8 cellular contexts compared by ENCODE assay signal in genomic region chr10:78028438-78029293, GRCh38. TPM values are rescaled to one million over a fixed set of nuclear protein-coding genes. Genes with fewer than 3 reads are reported as not detected.
DNase-seq lines count a peak whose midpoint lies in the region; ATAC-seq, FAIRE-seq and TF ChIP-seq lines count a peak whose summit lies in the region.

No MANE protein-coding gene starts in this region.

- no peak overlapping the region for H2BK15ac ChIP-seq in mesendoderm (replicated peaks; ENCODE audit: low read depth)

- no peak overlapping the region for H3K23ac ChIP-seq in mesendoderm (ENCODE audit: low read length)

- peak overlapping the region; percentile 92 for H3K4me3 ChIP-seq in CD8-positive, alpha-beta T cell (ENCODE audit: low read depth, low read length)
- H3K4me3 ChIP-seq in GM23338 = peak overlapping the region; percentile 87
- H3K4me3 ChIP-seq in RWPE2 (ENCODE audit: severe bottlenecking) = peak overlapping the region; percentile 93
- peak overlapping the region; percentile 61 to 100 (median 94) for H3K4me3 ChIP-seq in dorsolateral prefrontal cortex
- H3K4me3 ChIP-seq in mesendoderm (ENCODE audit: low read length) = peak overlapping the region; percentile 81

- no peaks in the 10 kb centered on the region for H3K9me3 Mint-ChIP-seq in CD8-positive, alpha-beta T cell
- H3K9me3 Mint-ChIP-seq in GM23338 = no peaks in the 10 kb centered on the region

- peak overlapping the region; percentile 98 for H3K56ac ChIP-seq in mesendoderm (ENCODE audit: low read length)

- H3K27ac Mint-ChIP-seq in CD8-positive, alpha-beta T cell = peak overlapping the region; percentile 95
- peak overlapping the region; percentile 94 for H3K27ac Mint-ChIP-seq in GM23338

- no CpG with 5 or more reads among the region's 36 CpGs for WGBS in mesendoderm (ENCODE audit: extremely low coverage, insufficient coverage, low lambda C conversion rate)

- peak in 6 of 7 experiments; percentile 5 to 51 (median 26) for DNase-seq in CD8-positive, alpha-beta T cell
- peak; percentile 53 for DNase-seq in GM23338 (ENCODE audit: low spot score)
- DNase-seq in RWPE2 (ENCODE audit: low spot score) = no peak
- no peak for DNase-seq in dorsolateral prefrontal cortex
- no peak for DNase-seq in mesendoderm
- DNase-seq in urothelium cell line (ENCODE audit: low spot score) = peak; percentile 23
- DNase-seq in NCI-H69 (lab: John Stamatoyannopoulos, UW) = no peak
- no peak for DNase-seq in HTR-8/SVneo (ENCODE audit: insufficient read length, low spot score)

- no peak overlapping the region for H2AK5ac ChIP-seq in mesendoderm (ENCODE audit: low read length)

- CTCF ChIA-PET in CD8-positive, alpha-beta T cell (lab: Charles Lee) = interaction anchor here (1.1 kb wide), 1 partner anchor 18 kb away, joined by 5 read pairs; no protein-coding TSS in a partner anchor

- no peak for TF ChIP-seq CTCF in CD8-positive, alpha-beta T cell (IDR thresholded peaks at IDR 0.05)
- TF ChIP-seq CTCF in GM23338 (conservative IDR thresholded peaks at IDR 0.05; ENCODE audit: low read depth in 2 of 2) = peak; percentile 30 to 39
- TF ChIP-seq CTCF in RWPE2 (IDR thresholded peaks at IDR 0.05; ENCODE audit: poor library complexity, severe bottlenecking) = no peak
- no peak for TF ChIP-seq CTCF in dorsolateral prefrontal cortex (IDR thresholded peaks at IDR 0.05 in 54 of 56, conservative IDR thresholded peaks at IDR 0.05 in 2 of 56; ENCODE audit: low read depth in 1 of 56, partially characterized antibody in 56 of 56)

- no peak overlapping the region for H4K8ac ChIP-seq in mesendoderm (ENCODE audit: low read depth, low read length)

- peaks cover 15% of the 10 kb centered on the region for H3K79me1 ChIP-seq in mesendoderm (ENCODE audit: low read length)

- peaks cover 21% of the 10 kb centered on the region for H4K20me1 ChIP-seq in GM23338 (replicated peaks; ENCODE audit: insufficient read depth)

- no peak for FAIRE-seq in urothelium cell line (lab: Jason Lieb, UNC)
- FAIRE-seq in HTR-8/SVneo (lab: Jason Lieb, UNC) = no peak

- peak overlapping the region; percentile 95 for H3K9ac ChIP-seq in mesendoderm (ENCODE audit: low read length)

- H2AFZ ChIP-seq in GM23338 = peak overlapping the region; percentile 79

- H3K36me3 ChIP-seq in CD8-positive, alpha-beta T cell (ENCODE audit: insufficient read depth, low read length) = no peaks in the 10 kb centered on the region
- H3K36me3 ChIP-seq in GM23338 (ENCODE audit: insufficient read depth) = peaks cover 34% of the 10 kb centered on the region
- peaks cover 32% of the 10 kb centered on the region for H3K36me3 ChIP-seq in RWPE2 (ENCODE audit: low read depth)
- H3K36me3 ChIP-seq in mesendoderm (ENCODE audit: control insufficient read depth, insufficient read depth, low read length) = peaks cover 5% of the 10 kb centered on the region

- no peaks in the 10 kb centered on the region for H3K9me3 ChIP-seq in CD8-positive, alpha-beta T cell (ENCODE audit: low read length)
- H3K9me3 ChIP-seq in RWPE2 (ENCODE audit: severe bottlenecking) = no peaks in the 10 kb centered on the region

- POLR2A ChIA-PET in CD8-positive, alpha-beta T cell (lab: Charles Lee) = no interaction called here

- H2BK120ac ChIP-seq in mesendoderm (ENCODE audit: low read depth, low read length) = no peak overlapping the region

- H2BK5ac ChIP-seq in mesendoderm (ENCODE audit: low read length) = no peak overlapping the region

- H3K27ac ChIP-seq in CD8-positive, alpha-beta T cell (ENCODE audit: low read depth, low read length) = peak overlapping the region; percentile 70
- no peak overlapping the region for H3K27ac ChIP-seq in GM23338 (ENCODE audit: low read depth)
- peak overlapping the region; percentile 87 for H3K27ac ChIP-seq in RWPE2 (ENCODE audit: poor library complexity, severe bottlenecking)
- H3K27ac ChIP-seq in dorsolateral prefrontal cortex = peak overlapping the region in 54 of 59 donors; percentile 12 to 98 (median 91)
- no peak overlapping the region for H3K27ac ChIP-seq in mesendoderm (ENCODE audit: low read depth, low read length)

- H3K27me3 Mint-ChIP-seq in CD8-positive, alpha-beta T cell (ENCODE audit: low read depth) = no peaks in the 10 kb centered on the region
- peaks cover 6% of the 10 kb centered on the region for H3K27me3 Mint-ChIP-seq in GM23338 (ENCODE audit: insufficient read depth, low read depth, poor library complexity)

- peaks cover 34% of the 10 kb centered on the region for H3K4me1 Mint-ChIP-seq in CD8-positive, alpha-beta T cell (ENCODE audit: low read depth)
- H3K4me1 Mint-ChIP-seq in GM23338 = peaks cover 10% of the 10 kb centered on the region

- H3K4ac ChIP-seq in mesendoderm (ENCODE audit: low read depth, low read length) = no peak overlapping the region

- no peaks in the 10 kb centered on the region for H3K9me2 ChIP-seq in GM23338 (ENCODE audit: insufficient read depth)

- intact Hi-C loops in CD8-positive, alpha-beta T cell (cut with DNase I, micrococcal nuclease) = loop anchor here (1.0 to 10.0 kb wide), 3 partner anchors 184 to 1416 kb away; partner anchors contain the start of gene ZCCHC24 (in 1 of the 2)
- intact Hi-C loops in dorsolateral prefrontal cortex (cut with DNase I) = loop anchor here in 1 of 2 donors (5.0 kb wide), 1 partner anchor 181 kb away; no protein-coding TSS in a partner anchor

- H3K4me2 ChIP-seq in GM23338 (peak overlapping the region; percentile 66), mesendoderm (ENCODE audit: low read length) (peak overlapping the region; percentile 71)

- ATAC-seq in CD8-positive, alpha-beta T cell = peak; percentile 6
- ATAC-seq in GM23338 (peak; percentile 51), RWPE2 (ENCODE audit: low read depth) (peak; percentile 1; the same call in 1 of the 3 replicates)

- H3K4me3 Mint-ChIP-seq in CD8-positive, alpha-beta T cell = peak overlapping the region; percentile 99
- H3K4me3 Mint-ChIP-seq in GM23338 = peak overlapping the region; percentile 97

- H3K79me2 ChIP-seq in GM23338 (replicated peaks; ENCODE audit: insufficient read depth) (peaks cover 29% of the 10 kb centered on the region), mesendoderm (ENCODE audit: control insufficient read depth, insufficient read depth, low read length) (peaks cover 21% of the 10 kb centered on the region)

- no peak overlapping the region for H3K18ac ChIP-seq in mesendoderm (ENCODE audit: low read length)

- H3K27me3 ChIP-seq in CD8-positive, alpha-beta T cell (ENCODE audit: insufficient read depth, low read length) = no peaks in the 10 kb centered on the region
- H3K27me3 ChIP-seq in GM23338 (ENCODE audit: insufficient read depth) (no peaks in the 10 kb centered on the region), RWPE2 (ENCODE audit: insufficient read depth, poor library complexity, severe bottlenecking) (no peaks in the 10 kb centered on the region), dorsolateral prefrontal cortex (no peaks in the 10 kb centered on the region), mesendoderm (ENCODE audit: insufficient read depth, low read length, poor library complexity) (no peaks in the 10 kb centered on the region)

- H4K5ac ChIP-seq in mesendoderm (ENCODE audit: low read length) = no peak overlapping the region

- H3K4me1 ChIP-seq in CD8-positive, alpha-beta T cell (ENCODE audit: insufficient read depth, low read length) = peaks cover 15% of the 10 kb centered on the region
- H3K4me1 ChIP-seq in GM23338 (ENCODE audit: insufficient read depth) (no peaks in the 10 kb centered on the region), RWPE2 (ENCODE audit: insufficient read depth, poor library complexity, severe bottlenecking) (peaks cover 31% of the 10 kb centered on the region), mesendoderm (ENCODE audit: control insufficient read depth, low read depth, low read length) (no peaks in the 10 kb centered on the region)

- H3F3A ChIP-seq in GM23338 (replicated peaks; ENCODE audit: low read depth) = 0 out of 2 replicates have a peak, but pooled peaks cover 6% of the 10 kb centered on the region

- peaks cover 41% of the 10 kb centered on the region for H3K36me3 Mint-ChIP-seq in CD8-positive, alpha-beta T cell
- peaks cover 43% of the 10 kb centered on the region for H3K36me3 Mint-ChIP-seq in GM23338 (ENCODE audit: low read depth)

TF ChIP-seq in GM23338, 12 proteins besides CTCF, POLR2A, EP300 and RAD21 (continues in another document):
- TF ChIP-seq POLR2AphosphoS5 (IDR thresholded peaks at IDR 0.05; ENCODE audit: low read depth) = no peak
- TF ChIP-seq EZH2 (IDR thresholded peaks at IDR 0.05; ENCODE audit: low read depth, unreplicated experiment) = no peak
- no peak for TF ChIP-seq JUNB (IDR thresholded peaks at IDR 0.05; ENCODE audit: unreplicated experiment)

RNA-seq across cellular contexts. Expression of gene POLR3A, which starts 0.6 kb away (rescaled TPM):
- total RNA-seq in CD8-positive, alpha-beta T cell = 1 to 10 TPM; 5.9 to 7.0 TPM
- 35.5 and 37.2 TPM in 2 replicates for total RNA-seq in GM23338 (2014; rRNA removed; shearing (Covaris generic))
- polyA plus RNA-seq in GM23338 (2016; fragmentation: Nextera tagmentation; extraction: Ambion mirVana) = 10.5 and 11.6 TPM in 2 replicates
- total RNA-seq in dorsolateral prefrontal cortex = 10 to 100 TPM; 23.2 to 48.6 (median 36.6) TPM
- polyA plus RNA-seq in mesendoderm (2013, experiment 1 of 2) = 14.8 TPM
- 14.8 TPM for polyA plus RNA-seq in mesendoderm (2013, experiment 2 of 2)

RNA-seq across cellular contexts. Expression of gene RPS24, which starts 5.0 kb away (rescaled TPM):
- total RNA-seq in CD8-positive, alpha-beta T cell = 1,000 to 10,000 TPM; 1,832 to 1,931 TPM
- 2,185 and 2,362 TPM in 2 replicates for total RNA-seq in GM23338 (2014; rRNA removed; shearing (Covaris generic))
- 3,638 and 3,797 TPM in 2 replicates for polyA plus RNA-seq in GM23338 (2016; fragmentation: Nextera tagmentation; extraction: Ambion mirVana)
- total RNA-seq in dorsolateral prefrontal cortex = 100 to 1,000 TPM; 390 to 630 (median 464) TPM
- polyA plus RNA-seq in mesendoderm (2013, experiment 1 of 2) = 5,468 TPM
- 5,481 TPM for polyA plus RNA-seq in mesendoderm (2013, experiment 2 of 2)

Comparison
In these comparisons a context has a peak if more than half of its experiments do, and no peak if none do; other contexts are left out.
1. ATAC-seq: peak in every context shown above with its lines; median percentile 51 in GM23338; 6 in CD8-positive, alpha-beta T cell; 1 in RWPE2.
2. DNase-seq: peak in CD8-positive, alpha-beta T cell (6 of 7), GM23338 (single experiment) and urothelium cell line (single experiment); none in RWPE2 (single experiment), dorsolateral prefrontal cortex (0 of 10), mesendoderm (single experiment), NCI-H69 (single experiment) and HTR-8/SVneo (single experiment).
3. H3K27ac ChIP-seq: peak in CD8-positive, alpha-beta T cell (single experiment), RWPE2 (single experiment) and dorsolateral prefrontal cortex (54 of 59); none in GM23338 (single experiment) and mesendoderm (single experiment).
4. CTCF ChIP-seq: peak in GM23338 (2 of 2); none in CD8-positive, alpha-beta T cell (single experiment), RWPE2 (single experiment) and dorsolateral prefrontal cortex (0 of 56).
5. Peak in every context shown above with its lines, with median percentiles within 50 percentile points of each other: H3K4me3 ChIP-seq.